24 cellular contexts compared by ENCODE assay signal in the genomic region with DNA sequence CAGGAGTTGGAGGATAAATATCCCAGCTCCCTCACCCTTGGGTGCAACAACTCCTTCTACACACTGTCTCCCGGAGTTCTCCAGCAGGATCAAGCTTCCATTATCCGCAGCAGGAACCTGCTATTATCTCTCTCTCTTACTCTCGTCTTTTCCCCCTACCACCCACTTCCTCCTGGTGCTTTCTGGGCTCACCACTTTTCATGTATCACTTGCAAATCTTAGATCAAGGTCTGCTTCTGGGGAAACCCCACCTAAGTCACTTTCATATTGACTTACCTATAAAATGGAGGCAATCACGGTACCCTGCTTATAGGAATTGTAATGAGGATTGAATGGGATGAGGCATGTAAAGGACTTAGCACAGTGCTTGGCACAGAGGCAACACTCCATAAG.
A peak's percentile ranks its signal among the peaks of the same experiment; 100 is the strongest.
DNase-seq lines count a peak whose midpoint lies in the region; ATAC-seq lines count a peak whose summit lies in the region.
"Had no signal": no experiment of that assay in that cellular context is flagged by ENCODE, and none has a peak within 500 bp of the region (broad histone marks: within the 10 kb centered on the region; RNA-seq: fewer than 3 reads in every experiment).

No MANE protein-coding gene starts in this region.

- no peaks in the 10 kb centered on the region for H3K27me3 Mint-ChIP-seq in activated CD4-positive, alpha-beta T cell treated with anti-CD3 and anti-CD28 coated beads, Interleukin-2, amount 10 ng/mL, durations not matched to agents 7 days and 5 days
- no peaks in the 10 kb centered on the region for H3K27me3 Mint-ChIP-seq in activated naive CD8-positive, alpha-beta T cell treated with anti-CD3 and anti-CD28 coated beads, Interleukin-2, amount 50 U/mL, for 24 hours

- no peak overlapping the region for H3K4me3 Mint-ChIP-seq in activated CD4-positive, alpha-beta T cell treated with anti-CD3 and anti-CD28 coated beads, Interleukin-2, amount 10 ng/mL, durations not matched to agents 7 days and 5 days
- H3K4me3 Mint-ChIP-seq in activated naive CD8-positive, alpha-beta T cell treated with anti-CD3 and anti-CD28 coated beads, Interleukin-2, amount 50 U/mL, for 24 hours: no peak overlapping the region
- H3K4me3 Mint-ChIP-seq: nephron progenitor cell had no signal

- peak; percentile 4 to 15 for DNase-seq in activated CD4-positive, alpha-beta T cell treated with anti-CD3 and anti-CD28 coated beads for 4 hours
- DNase-seq in activated CD4-positive, alpha-beta T cell treated with anti-CD3 and anti-CD28 coated beads, Interleukin-2, amount 10 ng/mL, durations not matched to agents 7 days and 5 days: no peak
- peak; percentile 2 for DNase-seq in stimulated activated CD4-positive, alpha-beta T cell treated with anti-CD3 and anti-CD28 coated beads, Interleukin-2, amount 100 ng/mL, for 4 hours (ENCODE audit: low read depth)
- DNase-seq in stimulated activated CD4-positive, alpha-beta T cell treated with anti-CD3 and anti-CD28 coated beads, Interleukin-4, amount 100 ng/mL, for 1 hour: no peak
- DNase-seq in activated naive CD8-positive, alpha-beta T cell treated with anti-CD3 and anti-CD28 coated beads, Interleukin-2, amount 50 U/mL, for 24 hours: no peak
- DNase-seq in iPS-NIHi11 (ENCODE audit: low spot score): no peak
- no peak for DNase-seq in NCI-H146 (lab: John Stamatoyannopoulos, UW)
- DNase-seq: activated gamma-delta T cell; AML-193; anterior cingulate cortex; Calu3; cortex of kidney; esophagus squamous epithelium; hippocampal formation; Karpas-422; left ventricle myocardium superior; NCI-H1436 treated with DMSO at 0.1 percent for 48 hours; nephron progenitor cell; NK-92 treated with Interleukin-12 subunit alpha and Interleukin-12 subunit beta, amount 100 ng/mL, for 24 hours; pancreas; SHP77 treated with DMSO at 0.1 percent for 48 hours; spleen; SW 1271 had no signal

- peaks cover 5% of the 10 kb centered on the region for H3K9me3 Mint-ChIP-seq in activated CD4-positive, alpha-beta T cell treated with anti-CD3 and anti-CD28 coated beads, Interleukin-2, amount 10 ng/mL, durations not matched to agents 7 days and 5 days
- H3K9me3 Mint-ChIP-seq in activated naive CD8-positive, alpha-beta T cell treated with anti-CD3 and anti-CD28 coated beads, Interleukin-2, amount 50 U/mL, for 24 hours: no peaks in the 10 kb centered on the region

- CTCF ChIA-PET in activated CD4-positive, alpha-beta T cell treated with anti-CD3 and anti-CD28 coated beads, Interleukin-2, amount 10 ng/mL, durations not matched to agents 7 days and 5 days (lab: Charles Lee): interaction anchor here (1.4 kb wide), 1 partner anchor 9 kb away, joined by 3 read pairs; no protein-coding TSS in a partner anchor

- no peaks in the 10 kb centered on the region for H3K36me3 Mint-ChIP-seq in activated CD4-positive, alpha-beta T cell treated with anti-CD3 and anti-CD28 coated beads, Interleukin-2, amount 10 ng/mL, durations not matched to agents 7 days and 5 days (ENCODE audit: low read depth)
- peaks cover 2% of the 10 kb centered on the region for H3K36me3 Mint-ChIP-seq in activated naive CD8-positive, alpha-beta T cell treated with anti-CD3 and anti-CD28 coated beads, Interleukin-2, amount 50 U/mL, for 24 hours (ENCODE audit: low read depth)

- peak; percentile 71 for ATAC-seq in activated naive CD8-positive, alpha-beta T cell treated with anti-CD3 and anti-CD28 coated beads, Interleukin-2, amount 50 U/mL, for 24 hours
- ATAC-seq in HG03039 (IDR thresholded peaks at IDR 0.05; ENCODE audit: unreplicated experiment): no peak
- ATAC-seq: pancreas had no signal

- H3K4me1 Mint-ChIP-seq in activated CD4-positive, alpha-beta T cell treated with anti-CD3 and anti-CD28 coated beads, Interleukin-2, amount 10 ng/mL, durations not matched to agents 7 days and 5 days: peaks cover 3% of the 10 kb centered on the region
- peaks cover 34% of the 10 kb centered on the region for H3K4me1 Mint-ChIP-seq in activated naive CD8-positive, alpha-beta T cell treated with anti-CD3 and anti-CD28 coated beads, Interleukin-2, amount 50 U/mL, for 24 hours

- POLR2A ChIA-PET in activated CD4-positive, alpha-beta T cell treated with anti-CD3 and anti-CD28 coated beads, Interleukin-2, amount 10 ng/mL, durations not matched to agents 7 days and 5 days (lab: Charles Lee): no interaction called here

- H3K27ac Mint-ChIP-seq in activated CD4-positive, alpha-beta T cell treated with anti-CD3 and anti-CD28 coated beads, Interleukin-2, amount 10 ng/mL, durations not matched to agents 7 days and 5 days: no peak overlapping the region
- peak overlapping the region; percentile 39 for H3K27ac Mint-ChIP-seq in activated naive CD8-positive, alpha-beta T cell treated with anti-CD3 and anti-CD28 coated beads, Interleukin-2, amount 50 U/mL, for 24 hours
- H3K27ac Mint-ChIP-seq: nephron progenitor cell had no signal

Comparison
In these comparisons a context has a peak if more than half of its experiments do, and no peak if none do; other contexts are left out.
1. DNase-seq: peak in activated CD4-positive, alpha-beta T cell treated with anti-CD3 and anti-CD28 coated beads for 4 hours (2 of 2) and stimulated activated CD4-positive, alpha-beta T cell treated with anti-CD3 and anti-CD28 coated beads, Interleukin-2, amount 100 ng/mL, for 4 hours (single experiment); none in activated CD4-positive, alpha-beta T cell treated with anti-CD3 and anti-CD28 coated beads, Interleukin-2, amount 10 ng/mL, durations not matched to agents 7 days and 5 days (single experiment), stimulated activated CD4-positive, alpha-beta T cell treated with anti-CD3 and anti-CD28 coated beads, Interleukin-4, amount 100 ng/mL, for 1 hour (single experiment), activated naive CD8-positive, alpha-beta T cell treated with anti-CD3 and anti-CD28 coated beads, Interleukin-2, amount 50 U/mL, for 24 hours (single experiment), iPS-NIHi11 (single experiment) and NCI-H146 (single experiment).